In genomic region chr19:15266683-15267082, GRCh38 we compare ENCODE assay signal across 19 cellular contexts. TPM values are rescaled to one million over a fixed set of nuclear protein-coding genes. Genes with fewer than 3 reads are reported as not detected.
DNase-seq lines count a peak whose midpoint lies in the region; ATAC-seq and TF ChIP-seq lines count a peak whose summit lies in the region.
"Had no signal": no experiment of that assay in that cellular context is flagged by ENCODE, and none has a peak within 500 bp of the region (broad histone marks: within the 10 kb centered on the region; RNA-seq: fewer than 3 reads in every experiment).

No MANE protein-coding gene starts in this region.

- no peaks in the 10 kb centered on the region for H3K9me3 Mint-ChIP-seq in activated CD4-positive, alpha-beta T cell treated with anti-CD3 and anti-CD28 coated beads for 36 hours (ENCODE audit: low read depth)
- no peaks in the 10 kb centered on the region for H3K9me3 Mint-ChIP-seq in chondrocyte (ENCODE audit: low read depth)
- H3K9me3 Mint-ChIP-seq in Caco-2 (ENCODE audit: unreplicated experiment), result no peaks in the 10 kb centered on the region
- H3K9me3 Mint-ChIP-seq: natural killer cell treated with Interleukin-12 subunit alpha and Interleukin-12 subunit beta and Interleukin-15 and Interleukin-18, amount 100 ng/mL, for 72 hours had no signal

- H3K4me3 Mint-ChIP-seq in activated CD4-positive, alpha-beta T cell treated with anti-CD3 and anti-CD28 coated beads for 36 hours, result no peak overlapping the region
- H3K4me3 Mint-ChIP-seq in chondrocyte (ENCODE audit: unreplicated experiment), result no peak overlapping the region
- H3K4me3 Mint-ChIP-seq in Caco-2 (ENCODE audit: unreplicated experiment), result no peak overlapping the region
- H3K4me3 Mint-ChIP-seq: natural killer cell treated with Interleukin-12 subunit alpha and Interleukin-12 subunit beta and Interleukin-15 and Interleukin-18, amount 100 ng/mL, for 72 hours had no signal

- no peak overlapping the region for H3K9ac ChIP-seq in muscle layer of colon (ENCODE audit: low read length)

- H3K4me1 ChIP-seq in muscle layer of colon (ENCODE audit: insufficient read depth, low read length), result peaks cover 54% of the 10 kb centered on the region
- no peaks in the 10 kb centered on the region for H3K4me1 ChIP-seq in Caco-2

- no peaks in the 10 kb centered on the region for H3K27me3 Mint-ChIP-seq in activated CD4-positive, alpha-beta T cell treated with anti-CD3 and anti-CD28 coated beads for 36 hours
- H3K27me3 Mint-ChIP-seq in chondrocyte (ENCODE audit: low read depth) (no peaks in the 10 kb centered on the region), Caco-2 (ENCODE audit: insufficient read depth, unreplicated experiment) (no peaks in the 10 kb centered on the region)
- H3K27me3 Mint-ChIP-seq: natural killer cell treated with Interleukin-12 subunit alpha and Interleukin-12 subunit beta and Interleukin-15 and Interleukin-18, amount 100 ng/mL, for 72 hours had no signal

- H3K27me3 ChIP-seq in muscle layer of colon (ENCODE audit: control insufficient read depth in 1 of 2, insufficient read depth in 2 of 2, low read length in 2 of 2) (no peaks in the 10 kb centered on the region), Caco-2 (replicated peaks; ENCODE audit: control insufficient read depth, insufficient read depth, low read length) (no peaks in the 10 kb centered on the region)
- H3K27me3 ChIP-seq: upper lobe of left lung had no signal

- CTCF ChIA-PET in activated CD4-positive, alpha-beta T cell treated with anti-CD3 and anti-CD28 coated beads for 36 hours (lab: Charles Lee), result interaction anchor here (0.6 to 1.0 kb wide), 2 partner anchors 30 to 49 kb away, joined by 3 read pairs; no protein-coding TSS in a partner anchor
- CTCF ChIA-PET in Caco-2 (lab: Charles Lee), result no interaction called here

- peaks cover 51% of the 10 kb centered on the region for H3K36me3 Mint-ChIP-seq in activated CD4-positive, alpha-beta T cell treated with anti-CD3 and anti-CD28 coated beads for 36 hours (ENCODE audit: low read depth)
- peaks cover 37% of the 10 kb centered on the region for H3K36me3 Mint-ChIP-seq in chondrocyte (ENCODE audit: low read depth)
- H3K36me3 Mint-ChIP-seq in Caco-2 (ENCODE audit: insufficient read depth, unreplicated experiment), result peaks cover 95% of the 10 kb centered on the region

- H3K4me3 ChIP-seq in muscle layer of colon (ENCODE audit: low read depth in 1 of 2, low read length in 2 of 2), result no peak overlapping the region
- H3K4me3 ChIP-seq in Caco-2 (ENCODE audit: low read depth, low read length), result no peak overlapping the region
- H3K4me3 ChIP-seq: upper lobe of left lung had no signal

- POLR2A ChIA-PET in activated CD4-positive, alpha-beta T cell treated with anti-CD3 and anti-CD28 coated beads for 36 hours (lab: Charles Lee), result no interaction called here
- POLR2A ChIA-PET in Caco-2 (lab: Charles Lee), result no interaction called here

- BruUV-seq in Caco-2 (replicated peaks; lab: Mats Ljungman, UMichigan), result no TSS peak

- peak overlapping the region; percentile 37 for H3K27ac Mint-ChIP-seq in activated CD4-positive, alpha-beta T cell treated with anti-CD3 and anti-CD28 coated beads for 36 hours
- H3K27ac Mint-ChIP-seq in chondrocyte (ENCODE audit: unreplicated experiment) (peak overlapping the region; percentile 85), Caco-2 (ENCODE audit: unreplicated experiment) (no peak overlapping the region)

- H3K9me3 ChIP-seq in muscle layer of colon (ENCODE audit: low read length) (no peaks in the 10 kb centered on the region), Caco-2 (no peaks in the 10 kb centered on the region)
- H3K9me3 ChIP-seq: upper lobe of left lung had no signal

- DNase-seq in activated CD4-positive, alpha-beta T cell treated with anti-CD3 and anti-CD28 coated beads for 36 hours, result no peak
- no peak for DNase-seq in activated CD4-positive, alpha-beta T cell treated with anti-CD3 and anti-CD28 coated beads for 1 hour
- DNase-seq in chondrocyte (ENCODE audit: low spot score) (no peak), substantia nigra (lab: John Stamatoyannopoulos, UW) (peak in 3 of 49 donors; percentile 11 to 14 (median 13)), Caco-2 (no peak)
- DNase-seq: activated gamma-delta T cell treated with Interleukin-2 at 50 U/mL for 16 hours; effector memory CD4-positive, alpha-beta T cell; foreskin fibroblast; H7; NCI-H1694; NCI-H526; PC-3; upper lobe of left lung had no signal

- peaks cover 12% of the 10 kb centered on the region for H3K4me1 Mint-ChIP-seq in activated CD4-positive, alpha-beta T cell treated with anti-CD3 and anti-CD28 coated beads for 36 hours
- peaks cover 56% of the 10 kb centered on the region for H3K4me1 Mint-ChIP-seq in chondrocyte (ENCODE audit: low read depth)
- H3K4me1 Mint-ChIP-seq in Caco-2 (ENCODE audit: low read depth, unreplicated experiment), result peaks cover 40% of the 10 kb centered on the region

- ATAC-seq in activated CD4-positive, alpha-beta T cell treated with anti-CD3 and anti-CD28 coated beads for 36 hours, result no peak
- ATAC-seq in GM18873 (IDR thresholded peaks at IDR 0.05; ENCODE audit: low FRiP score, unreplicated experiment) (no peak), HG03342 (IDR thresholded peaks at IDR 0.05; ENCODE audit: unreplicated experiment) (no peak)
- ATAC-seq: natural killer cell treated with Interleukin-12 subunit alpha and Interleukin-12 subunit beta and Interleukin-15 and Interleukin-18, amount 100 ng/mL, for 72 hours had no signal

- intact Hi-C loops in activated CD4-positive, alpha-beta T cell treated with anti-CD3 and anti-CD28 coated beads for 36 hours (cut with DNase I, micrococcal nuclease), result no loop called here
- intact Hi-C loops in Caco-2 (cut with micrococcal nuclease; ENCODE audit: unreplicated experiment), result loop anchor here (5.0 kb wide), 1 partner anchor 61 kb away; no protein-coding TSS in a partner anchor

- H3K27ac ChIP-seq in muscle layer of colon (ENCODE audit: low read depth, low read length), result peak overlapping the region; percentile 88
- peak overlapping the region; percentile 80 for H3K27ac ChIP-seq in substantia nigra (ENCODE audit: low read depth, low read length, poor library complexity, severe bottlenecking)

- H3K36me3 ChIP-seq in muscle layer of colon (ENCODE audit: insufficient read depth, low read length), result peaks cover 71% of the 10 kb centered on the region
- peaks cover 8% of the 10 kb centered on the region for H3K36me3 ChIP-seq in Caco-2 (ENCODE audit: control insufficient read depth, insufficient read depth, low read length)

- TF ChIP-seq CTCF in chondrocyte (IDR thresholded peaks at IDR 0.05) (no peak), Caco-2 (IDR thresholded peaks at IDR 0.05; ENCODE audit: insufficient read depth in 1 of 2, low read depth in 1 of 2, low read length in 1 of 2, severe bottlenecking in 1 of 2, unreplicated experiment in 1 of 2) (no peak)

RNA-seq across cellular contexts. Expression of gene EPHX3, which starts 34.4 kb away (rescaled TPM):
- under 1 TPM in 1 of 2 experiments, not detected in 1; 0.09 TPM for total RNA-seq in activated CD4-positive, alpha-beta T cell treated with anti-CD3 and anti-CD28 coated beads for 36 hours
- 0.15 to 0.38 TPM in 2 of 3 replicates, not detected in the other for total RNA-seq in chondrocyte
- 0.97 and 1.2 TPM in 2 replicates for total RNA-seq in Caco-2 (2022)
- total RNA-seq: A172, HT-29, PC-3 had no signal
